ENCODE assay signal across 16 cellular contexts in the genomic region with DNA sequence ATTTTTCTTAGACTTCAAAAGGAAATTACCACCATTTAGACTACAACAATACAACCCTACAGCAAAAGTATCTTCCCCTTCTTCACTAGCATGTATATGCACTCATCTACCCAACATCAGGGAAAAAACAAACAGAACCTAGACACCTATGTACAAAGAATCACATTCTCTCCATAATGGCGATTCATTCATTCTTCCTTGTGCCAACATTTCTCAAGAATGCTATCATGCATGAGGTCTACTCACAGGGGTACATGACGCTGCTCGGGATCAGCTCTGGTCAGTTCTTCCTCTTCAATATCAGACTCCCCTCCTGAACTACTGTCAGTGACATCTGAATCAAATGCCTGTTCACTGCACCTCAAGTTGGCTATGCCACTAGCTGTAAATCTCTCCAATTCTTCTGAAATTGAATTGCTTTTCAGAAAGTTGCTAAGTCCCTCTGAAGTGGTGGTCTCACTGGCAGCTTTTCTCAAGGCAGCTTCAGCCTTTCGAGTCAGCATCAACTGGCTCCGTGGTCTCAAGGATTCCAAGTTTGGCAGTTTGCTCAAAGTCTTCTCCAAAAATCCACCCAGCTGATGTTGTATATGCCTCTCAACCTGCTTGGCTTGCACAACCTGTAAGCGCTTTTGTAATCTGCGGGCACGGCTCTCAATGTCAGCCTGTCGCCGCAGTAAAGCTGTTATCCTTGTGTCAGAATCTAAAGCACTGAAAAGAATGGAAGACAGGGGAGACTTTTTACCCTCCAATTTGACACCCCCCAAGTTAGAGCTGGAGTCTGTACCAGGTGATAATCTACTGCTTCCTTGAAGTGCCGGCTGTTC. TPM values are rescaled to one million over a fixed set of nuclear protein-coding genes. Genes with fewer than 3 reads are reported as not detected.
DNase-seq lines count a peak whose midpoint lies in the region; ATAC-seq and TF ChIP-seq lines count a peak whose summit lies in the region.
"Had no signal": no experiment of that assay in that cellular context is flagged by ENCODE, and none has a peak within 500 bp of the region (broad histone marks: within the 10 kb centered on the region; RNA-seq: fewer than 3 reads in every experiment).

No MANE protein-coding gene starts in this region.

- H3K9me3 ChIP-seq in H9 (ENCODE audit: control insufficient read depth, low read depth, low read length), result no peaks in the 10 kb centered on the region
- H3K9me3 ChIP-seq: thyroid gland had no signal

- H3K56ac ChIP-seq in H9 (ENCODE audit: insufficient read length, low read depth, low read length), result no peak overlapping the region

- H3K79me2 ChIP-seq in H9 (ENCODE audit: insufficient read depth, low read length), result peaks cover 83% of the 10 kb centered on the region

- H2BK12ac ChIP-seq in H9 (ENCODE audit: insufficient read length, low read depth, low read length), result no peak overlapping the region

- no peak overlapping the region for H2BK20ac ChIP-seq in H9 (ENCODE audit: low read depth, low read length, poor library complexity, severe bottlenecking)

- no peak overlapping the region for H2AFZ ChIP-seq in H9 (ENCODE audit: low read length)

- no peak overlapping the region for H3K4me2 ChIP-seq in H9 (ENCODE audit: insufficient read depth, insufficient read length, low read length)

- no peak overlapping the region for H4K8ac ChIP-seq in H9 (replicated peaks; ENCODE audit: insufficient read length, low read depth, low read length)

- H3K4ac ChIP-seq in H9 (ENCODE audit: low read depth, low read length), result no peak overlapping the region

- no peak overlapping the region for H4K5ac ChIP-seq in H9 (ENCODE audit: insufficient read length, low read depth, low read length)

- H3K9me3 Mint-ChIP-seq in T-helper 2 cell treated with Interferon-gamma antibody and Interleukin-4, amounts not matched to agents 5 μg/mL and 100 μg/mL, for 36 hours, result no peaks in the 10 kb centered on the region
- no peaks in the 10 kb centered on the region for H3K9me3 Mint-ChIP-seq in H9
- H3K9me3 Mint-ChIP-seq in activated naive CD8-positive, alpha-beta T cell treated with anti-CD3 and anti-CD28 coated beads, Interleukin-2, amount 50 U/mL, for 24 hours, result no peaks in the 10 kb centered on the region
- no peaks in the 10 kb centered on the region for H3K9me3 Mint-ChIP-seq in natural killer cell treated with Interleukin-12 subunit alpha and Interleukin-12 subunit beta and Interleukin-15 and Interleukin-18, amount 100 ng/mL, for 72 hours

- WGBS in H9 (ENCODE audit: extremely low coverage, insufficient read length, low lambda C conversion rate), result no CpG with 5 or more reads among the region's 11 CpGs

- H2BK5ac ChIP-seq in H9 (ENCODE audit: insufficient read length, low read length), result no peak overlapping the region

- H3K23ac ChIP-seq in H9 (ENCODE audit: insufficient read length, low read depth, low read length), result no peak overlapping the region

- H3K23me2 ChIP-seq in H9 (ENCODE audit: insufficient read length, low read depth, low read length, poor library complexity, severe bottlenecking), result no peaks in the 10 kb centered on the region

- H3K79me1 ChIP-seq in H9 (ENCODE audit: insufficient read depth, low read depth, low read length, poor library complexity, severe bottlenecking), result peaks cover 14% of the 10 kb centered on the region

- H3K36me3 Mint-ChIP-seq in T-helper 2 cell treated with Interferon-gamma antibody and Interleukin-4, amounts not matched to agents 5 μg/mL and 100 μg/mL, for 36 hours (ENCODE audit: low read depth), result peaks cover 45% of the 10 kb centered on the region
- peaks cover 23 to 47% (median 42%) of the 10 kb centered on the region in 3 experiments; a peak in 6 of 7 replicates for H3K36me3 Mint-ChIP-seq in H9 (ENCODE audit: insufficient read depth in 1 of 3, low read depth in 3 of 3)
- peaks cover 42% of the 10 kb centered on the region for H3K36me3 Mint-ChIP-seq in activated naive CD8-positive, alpha-beta T cell treated with anti-CD3 and anti-CD28 coated beads, Interleukin-2, amount 50 U/mL, for 24 hours (ENCODE audit: low read depth)
- H3K36me3 Mint-ChIP-seq in natural killer cell treated with Interleukin-12 subunit alpha and Interleukin-12 subunit beta and Interleukin-15 and Interleukin-18, amount 100 ng/mL, for 72 hours, result peaks cover 21% of the 10 kb centered on the region

- no peaks in the 10 kb centered on the region for H3K27me3 ChIP-seq in H9 (ENCODE audit: insufficient read depth, low read length)
- H3K27me3 ChIP-seq: thyroid gland had no signal

- H3K4me3 Mint-ChIP-seq in T-helper 2 cell treated with Interferon-gamma antibody and Interleukin-4, amounts not matched to agents 5 μg/mL and 100 μg/mL, for 36 hours, result no peak overlapping the region
- H3K4me3 Mint-ChIP-seq in H9, result no peak overlapping the region
- H3K4me3 Mint-ChIP-seq in activated naive CD8-positive, alpha-beta T cell treated with anti-CD3 and anti-CD28 coated beads, Interleukin-2, amount 50 U/mL, for 24 hours, result no peak overlapping the region
- H3K4me3 Mint-ChIP-seq in natural killer cell treated with Interleukin-12 subunit alpha and Interleukin-12 subunit beta and Interleukin-15 and Interleukin-18, amount 100 ng/mL, for 72 hours, result no peak overlapping the region

- no peak overlapping the region for H3K18ac ChIP-seq in H9 (ENCODE audit: insufficient read length, low read depth, low read length)

- H4K91ac ChIP-seq in H9 (ENCODE audit: insufficient read length, low read depth, low read length), result no peak overlapping the region

- H2BK15ac ChIP-seq in H9 (ENCODE audit: low read depth, low read length), result no peak overlapping the region

- no peaks in the 10 kb centered on the region for H3K4me1 ChIP-seq in H9 (ENCODE audit: insufficient read depth, low read length)

- no peak for TF ChIP-seq CTCF in H9 (conservative IDR thresholded peaks at IDR 0.05)

- no peak overlapping the region for H3T11ph ChIP-seq in H9 (ENCODE audit: low read length)

- H2BK120ac ChIP-seq in H9 (ENCODE audit: low read depth, low read length, poor library complexity, severe bottlenecking), result no peak overlapping the region

- H3K14ac ChIP-seq in H9 (ENCODE audit: insufficient read depth, low read length), result no peak overlapping the region

- H3K27me3 Mint-ChIP-seq in T-helper 2 cell treated with Interferon-gamma antibody and Interleukin-4, amounts not matched to agents 5 μg/mL and 100 μg/mL, for 36 hours (ENCODE audit: low read depth), result no peaks in the 10 kb centered on the region
- H3K27me3 Mint-ChIP-seq in H9 (ENCODE audit: low read depth), result no peaks in the 10 kb centered on the region
- no peaks in the 10 kb centered on the region for H3K27me3 Mint-ChIP-seq in activated naive CD8-positive, alpha-beta T cell treated with anti-CD3 and anti-CD28 coated beads, Interleukin-2, amount 50 U/mL, for 24 hours
- H3K27me3 Mint-ChIP-seq in natural killer cell treated with Interleukin-12 subunit alpha and Interleukin-12 subunit beta and Interleukin-15 and Interleukin-18, amount 100 ng/mL, for 72 hours, result no peaks in the 10 kb centered on the region

- H3K27ac Mint-ChIP-seq in T-helper 2 cell treated with Interferon-gamma antibody and Interleukin-4, amounts not matched to agents 5 μg/mL and 100 μg/mL, for 36 hours, result peak overlapping the region; percentile 0
- peak overlapping the region in 2 of 3 experiments; percentile 3 to 85; a peak in 3 of 7 replicates for H3K27ac Mint-ChIP-seq in H9
- H3K27ac Mint-ChIP-seq in activated naive CD8-positive, alpha-beta T cell treated with anti-CD3 and anti-CD28 coated beads, Interleukin-2, amount 50 U/mL, for 24 hours, result peak overlapping the region; percentile 1
- H3K27ac Mint-ChIP-seq in natural killer cell treated with Interleukin-12 subunit alpha and Interleukin-12 subunit beta and Interleukin-15 and Interleukin-18, amount 100 ng/mL, for 72 hours, result peak overlapping the region; percentile 13 to 31

- no peak overlapping the region for H3K9ac ChIP-seq in H9 (ENCODE audit: extremely low read depth, insufficient read length, low read length)

- no peak for DNase-seq in T-helper 2 cell treated with Interferon-gamma antibody and Interleukin-4, amounts not matched to agents 5 μg/mL and 100 μg/mL, for 36 hours (ENCODE audit: low spot score)
- DNase-seq in T-helper 2 cell (no peak), H9 (no peak), left lobe of liver (ENCODE audit: low spot score) (no peak)
- no peak for DNase-seq in activated naive CD8-positive, alpha-beta T cell treated with anti-CD3 and anti-CD28 coated beads, Interleukin-2, amount 50 U/mL, for 24 hours
- no peak for DNase-seq in natural killer cell treated with Interleukin-12 subunit alpha and Interleukin-12 subunit beta and Interleukin-15 and Interleukin-18, amount 100 ng/mL, for 72 hours (ENCODE audit: low spot score)
- no peak for DNase-seq in activated CD8-positive, alpha-beta memory T cell treated with anti-CD3 and anti-CD28 coated beads for 24 hours
- DNase-seq: activated T-cell treated with anti-CD3 and anti-CD28 coated beads for 4 hours; foreskin melanocyte; HCEC 1CT; NCI-H2107; right cardiac atrium; stimulated activated CD8-positive, alpha-beta memory T cell treated with anti-CD3 and anti-CD28 coated beads, Interleukin-4, amount 100 ng/mL, for 48 hours had no signal

- peaks cover 33% of the 10 kb centered on the region for H3K4me1 Mint-ChIP-seq in T-helper 2 cell treated with Interferon-gamma antibody and Interleukin-4, amounts not matched to agents 5 μg/mL and 100 μg/mL, for 36 hours (ENCODE audit: low read depth)
- H3K4me1 Mint-ChIP-seq in H9, result peaks cover 51 to 53% of the 10 kb centered on the region in 2 experiments
- peaks cover 87% of the 10 kb centered on the region for H3K4me1 Mint-ChIP-seq in activated naive CD8-positive, alpha-beta T cell treated with anti-CD3 and anti-CD28 coated beads, Interleukin-2, amount 50 U/mL, for 24 hours
- peaks cover 62 to 65% of the 10 kb centered on the region in 2 donors for H3K4me1 Mint-ChIP-seq in natural killer cell treated with Interleukin-12 subunit alpha and Interleukin-12 subunit beta and Interleukin-15 and Interleukin-18, amount 100 ng/mL, for 72 hours (ENCODE audit: low read depth in 2 of 2)

- no peak overlapping the region for H3K27ac ChIP-seq in H9 (ENCODE audit: insufficient read length, low read depth, low read length)
- H3K27ac ChIP-seq: thyroid gland had no signal

- H2AK5ac ChIP-seq in H9 (ENCODE audit: insufficient read length, low read length), result no peak overlapping the region

- ATAC-seq in activated naive CD8-positive, alpha-beta T cell treated with anti-CD3 and anti-CD28 coated beads, Interleukin-2, amount 50 U/mL, for 24 hours, result no peak
- ATAC-seq in natural killer cell treated with Interleukin-12 subunit alpha and Interleukin-12 subunit beta and Interleukin-15 and Interleukin-18, amount 100 ng/mL, for 72 hours, result no peak
- ATAC-seq in HG03432 (IDR thresholded peaks at IDR 0.05; ENCODE audit: unreplicated experiment) (no peak), left lobe of liver (no peak)
- ATAC-seq: activated CD4-positive, CD25-positive, alpha-beta regulatory T cell treated with anti-CD3 and anti-CD28 coated beads, Interleukin-2, amount 50 U/mL, for 24 hours had no signal

- H4K20me1 ChIP-seq in H9 (ENCODE audit: control insufficient read depth, insufficient read depth, insufficient read length), result no peaks in the 10 kb centered on the region

RNA-seq across cellular contexts. Expression of a gene that starts 22.4 kb away (rescaled TPM):
- total RNA-seq in H9 (2021), result 110 and 114 TPM in 2 replicates
- 100 to 1,000 TPM; 127 to 161 TPM for total RNA-seq in natural killer cell treated with Interleukin-12 subunit alpha and Interleukin-12 subunit beta and Interleukin-15 and Interleukin-18, amount 100 ng/mL, for 72 hours
- 23.2 TPM for total RNA-seq in left lobe of liver
